Comparison of ENCODE assay signal across 11 cellular contexts in genomic region chr11:123630126-123630531, GRCh38. TPM values are rescaled to one million over a fixed set of nuclear protein-coding genes. Genes with fewer than 3 reads are reported as not detected.
"Had no signal": no experiment of that assay in that cellular context is flagged by ENCODE, and none has a peak within 500 bp of the region (broad histone marks: within the 10 kb centered on the region; RNA-seq: fewer than 3 reads in every experiment).

No MANE protein-coding gene starts in this region.

- H3K4me1 ChIP-seq: esophagus squamous epithelium, foreskin keratinocyte had no signal

- H3K9me3 ChIP-seq: esophagus squamous epithelium, ovary had no signal

- ATAC-seq: foreskin keratinocyte, left colon had no signal

- H3K27me3 ChIP-seq: esophagus squamous epithelium, foreskin keratinocyte, ovary had no signal

- H3K27ac ChIP-seq: esophagus squamous epithelium, foreskin keratinocyte had no signal

- H3K36me3 ChIP-seq: esophagus squamous epithelium, ovary had no signal

- DNase-seq: activated CD4-positive, alpha-beta T cell treated with anti-CD3 and anti-CD28 coated beads, Interleukin-2, amount 50 U/mL, for 48 hours; activated CD4-positive, CD25-positive, alpha-beta regulatory T cell treated with anti-CD3 and anti-CD28 coated beads, Interleukin-2, amount 50 U/mL, for 72 hours; activated gamma-delta T cell treated with Interleukin-2 at 50 U/mL for 16 hours; activated naive CD8-positive, alpha-beta T cell treated with anti-CD3 and anti-CD28 coated beads, Interleukin-2, amount 10 ng/mL, durations not matched to agents 7 days and 5 days; activated T-cell treated with anti-CD3 and anti-CD28 coated beads, Interleukin-2, amount 50 U/mL, for 72 hours; esophagus squamous epithelium; foreskin keratinocyte; left colon; small intestine; stimulated activated naive CD4-positive, alpha-beta T cell had no signal

- H3K4me3 ChIP-seq: esophagus squamous epithelium, ovary had no signal

RNA-seq across cellular contexts. Expression of gene SCN3B, which starts 24.3 kb away (rescaled TPM):
- total RNA-seq: activated naive CD8-positive, alpha-beta T cell treated with anti-CD3 and anti-CD28 coated beads, Interleukin-2, amount 10 ng/mL, durations not matched to agents 7 days and 5 days had no signal
